Comparison of ENCODE assay signal across 16 cellular contexts in the genomic region with DNA sequence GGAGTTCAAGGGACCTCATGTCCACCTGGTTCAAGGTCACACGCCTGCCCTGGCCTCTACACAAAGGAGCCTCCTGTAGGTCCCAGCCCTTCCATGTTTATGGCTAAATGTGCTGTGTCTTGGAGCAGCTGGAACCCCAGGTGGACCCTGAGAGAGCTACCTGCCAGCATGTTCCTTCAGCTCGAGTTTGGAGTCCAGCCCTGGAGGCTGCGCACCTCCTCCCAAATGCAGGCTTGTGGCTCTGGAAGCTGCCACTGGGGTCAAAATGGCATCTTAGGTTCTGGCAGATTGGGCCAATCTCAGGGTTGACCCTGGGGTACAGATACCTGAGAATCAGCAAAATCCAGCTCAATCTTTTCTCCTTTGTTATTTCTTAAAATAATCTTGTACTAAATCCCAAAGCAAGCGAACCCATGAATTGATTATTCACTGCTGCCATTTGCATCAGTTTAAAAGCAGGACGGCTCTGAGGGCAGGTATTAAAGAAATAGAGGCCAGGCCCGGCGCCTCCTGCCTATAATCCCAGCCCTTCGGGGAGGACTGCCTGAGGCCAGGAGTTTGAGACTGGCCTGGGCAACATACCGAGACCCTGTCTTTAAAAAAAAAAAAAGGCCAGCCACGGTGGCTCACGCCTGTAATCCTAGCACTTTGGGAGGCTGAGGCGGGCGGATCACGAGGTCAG. TPM values are rescaled to one million over a fixed set of nuclear protein-coding genes. Genes with fewer than 3 reads are reported as not detected.
DNase-seq lines count a peak whose midpoint lies in the region; ATAC-seq and TF ChIP-seq lines count a peak whose summit lies in the region.
"Had no signal": no experiment of that assay in that cellular context is flagged by ENCODE, and none has a peak within 500 bp of the region (broad histone marks: within the 10 kb centered on the region; RNA-seq: fewer than 3 reads in every experiment).

No MANE protein-coding gene starts in this region.

- H3K4me1 Mint-ChIP-seq in IgD-negative memory B cell = peaks cover 38 to 47% (median 46%) of the 10 kb centered on the region in 3 donors
- H3K4me1 Mint-ChIP-seq in naive B cell = peaks cover 41 to 82% (median 78%) of the 10 kb centered on the region in 3 donors
- peaks cover 13% of the 10 kb centered on the region in 2 donors for H3K4me1 Mint-ChIP-seq in immature natural killer cell

- H3K36me3 Mint-ChIP-seq in IgD-negative memory B cell (peaks cover 11% of the 10 kb centered on the region), naive B cell (peaks cover 5 to 15% of the 10 kb centered on the region in 2 donors), immature natural killer cell (no peaks in the 10 kb centered on the region)
- H3K36me3 Mint-ChIP-seq: T-cell had no signal

- H3K4me3 Mint-ChIP-seq in IgD-negative memory B cell (peak overlapping the region; percentile 90 to 99 (median 96)), naive B cell (peak overlapping the region; percentile 89 to 98 (median 96)), immature natural killer cell (no peak overlapping the region)

- DNase-seq in GM12864 (ENCODE audit: low read depth) (no peak), naive B cell (no peak), kidney glomerular epithelial cell (lab: John Stamatoyannopoulos, UW) (no peak), immature natural killer cell (no peak), Ammon's horn (ENCODE audit: low spot score) (no peak)
- DNase-seq: DMS 273 treated with DMSO at 0.1 percent for 48 hours, DND-41, NCI-H1105, NCI-H2081, NCI-H774, SHP77, SK-N-SH, T-cell had no signal

- peak overlapping the region; percentile 97 to 100 (median 98) for H3K27ac Mint-ChIP-seq in IgD-negative memory B cell
- H3K27ac Mint-ChIP-seq in naive B cell = peak overlapping the region; percentile 96 to 100 (median 99)
- no peak overlapping the region for H3K27ac Mint-ChIP-seq in immature natural killer cell
- H3K27ac Mint-ChIP-seq: T-cell had no signal

- H3K27me3 Mint-ChIP-seq in IgD-negative memory B cell (peaks cover 4% of the 10 kb centered on the region), naive B cell (no peaks in the 10 kb centered on the region), immature natural killer cell (ENCODE audit: low read depth in 3 of 3) (peaks cover 5 to 11% (median 5%) of the 10 kb centered on the region in 3 donors)
- H3K27me3 Mint-ChIP-seq: T-cell had no signal

- H3K4me3 ChIP-seq in GM12864 (ENCODE audit: low read depth, low read length) = peak overlapping the region; percentile 51
- H3K4me3 ChIP-seq: HAP-1 had no signal

- H3K9me3 Mint-ChIP-seq in IgD-negative memory B cell (no peaks in the 10 kb centered on the region), naive B cell (no peaks in the 10 kb centered on the region), immature natural killer cell (no peaks in the 10 kb centered on the region)
- H3K9me3 Mint-ChIP-seq: T-cell had no signal

- ATAC-seq in naive B cell (ENCODE audit: low read depth in 2 of 2) = no peak
- ATAC-seq in GM21367 (IDR thresholded peaks at IDR 0.05; ENCODE audit: unreplicated experiment) = no peak
- ATAC-seq: T-cell had no signal

- no peak for TF ChIP-seq CTCF in GM12864 (IDR thresholded peaks at IDR 0.05; ENCODE audit: low read depth, low read length, missing control alignments)

RNA-seq across cellular contexts. Expression of a gene that starts 2.9 kb away (rescaled TPM):
- 80.6 TPM for polyA plus RNA-seq in IgD-negative memory B cell
- 100 to 1,000 TPM in 1 of 6 donors, 10 to 100 TPM in 5; 65.3 to 104 (median 84.2) TPM for polyA plus RNA-seq in naive B cell (ENCODE audit: low read depth in 6 of 6)
- not detected for polyA plus RNA-seq in immature natural killer cell

RNA-seq across cellular contexts. Expression of a gene that starts 8.9 kb away (rescaled TPM):
- polyA plus RNA-seq in IgD-negative memory B cell (1.7 TPM), naive B cell (ENCODE audit: low read depth in 6 of 6) (1 to 10 TPM in 1 of 6 donors, under 1 TPM in 5; 0.28 to 1.7 (median 0.67) TPM), immature natural killer cell (not detected)
- polyA plus RNA-seq: SK-N-SH had no signal

RNA-seq across cellular contexts. Expression of a gene that starts 23.2 kb away (rescaled TPM):
- polyA plus RNA-seq in IgD-negative memory B cell (28.7 TPM), naive B cell (ENCODE audit: low read depth in 6 of 6) (10 to 100 TPM; 41.2 to 70.9 (median 53.0) TPM), immature natural killer cell (1 to 10 TPM; 4.3 to 9.3 (median 5.5) TPM)

RNA-seq across cellular contexts. Expression of a gene that starts 45.5 kb away (rescaled TPM):
- polyA plus RNA-seq in IgD-negative memory B cell = 0.05 TPM
- polyA plus RNA-seq in naive B cell (ENCODE audit: low read depth in 6 of 6) = not detected
- polyA plus RNA-seq in immature natural killer cell = not detected

Comparison
In these comparisons a context has a peak if more than half of its experiments do, and no peak if none do; other contexts are left out.
1. H3K27ac Mint-ChIP-seq: peak in IgD-negative memory B cell (3 of 3) and naive B cell (6 of 6); none in immature natural killer cell (0 of 6).
2. H3K4me3 Mint-ChIP-seq: peak in IgD-negative memory B cell (4 of 4) and naive B cell (8 of 8); none in immature natural killer cell (0 of 5).
3. RNA of a gene that starts 2.9 kb away (polyA plus RNA-seq): 65.3 to 104 TPM in naive B cell and 80.6 TPM in IgD-negative memory B cell (single experiment); not detected in immature natural killer cell; every median in the first group is over 10 times any median in the second.